9 cellular contexts compared by ENCODE assay signal in genomic region chr12:12779529-12779928, GRCh38. TPM values are rescaled to one million over a fixed set of nuclear protein-coding genes. Genes with fewer than 3 reads are reported as not detected.
DNase-seq lines count a peak whose midpoint lies in the region; ATAC-seq and TF ChIP-seq lines count a peak whose summit lies in the region.
"Had no signal": no experiment of that assay in that cellular context is flagged by ENCODE, and none has a peak within 500 bp of the region (broad histone marks: within the 10 kb centered on the region; RNA-seq: fewer than 3 reads in every experiment).

No MANE protein-coding gene starts in this region.

- no peaks in the 10 kb centered on the region; the same call in 1 of the 2 replicates for H3K27me3 Mint-ChIP-seq in HFFc6 (ENCODE audit: insufficient read depth)
- H3K27me3 Mint-ChIP-seq: central memory CD8-positive, alpha-beta T cell had no signal

- peaks cover 23% of the 10 kb centered on the region for H3K4me1 Mint-ChIP-seq in HFFc6 (ENCODE audit: low read depth)
- H3K4me1 Mint-ChIP-seq: central memory CD8-positive, alpha-beta T cell had no signal

- H3K36me3 Mint-ChIP-seq in HFFc6 (ENCODE audit: low read depth), result peaks cover 4% of the 10 kb centered on the region

- no peak for TF ChIP-seq CTCF in HFFc6 (IDR thresholded peaks at IDR 0.05)

- H3K9me3 Mint-ChIP-seq in HFFc6, result no peaks in the 10 kb centered on the region
- H3K9me3 Mint-ChIP-seq: central memory CD8-positive, alpha-beta T cell had no signal

- ATAC-seq in activated CD4-positive, CD25-positive, alpha-beta regulatory T cell treated with anti-CD3 and anti-CD28 coated beads, Interleukin-2, amount 50 U/mL, for 24 hours, result no peak
- no peak for ATAC-seq in GM21717 (IDR thresholded peaks at IDR 0.05; ENCODE audit: unreplicated experiment)

- no peak overlapping the region for H3K4me3 Mint-ChIP-seq in HFFc6
- H3K4me3 Mint-ChIP-seq: central memory CD8-positive, alpha-beta T cell had no signal

- DNase-seq in HFFc6, result peak; percentile 87
- DNase-seq in NCI-H446 (lab: John Stamatoyannopoulos, UW), result peak; percentile 25 to 73
- DNase-seq in epithelial cell of prostate (ENCODE audit: low read depth, low spot score), result peak; percentile 69
- DNase-seq in renal cortical epithelial cell (ENCODE audit: low read depth), result peak; percentile 76
- DNase-seq in pons (ENCODE audit: low spot score), result no peak
- DNase-seq in activated T-cell treated with anti-CD3 and anti-CD28 coated beads, Interleukin-2, amount 50 U/mL, for 1 hour, result no peak

- H3K27ac ChIP-seq in epithelial cell of prostate, result peak overlapping the region; percentile 4

- peak overlapping the region; percentile 44 for H3K27ac Mint-ChIP-seq in HFFc6

RNA-seq across cellular contexts. Expression of gene APOLD1, which starts 5.9 kb away (rescaled TPM):
- total RNA-seq in HFFc6 (2021; fragmentation: NEBNext Ultra II Directional; extraction: Animal tissue kit (Norgen Biotek cat#: 25700)), result 1 to 10 TPM; 5.0 to 8.6 (median 6.6) TPM
- 1.5 and 3.6 TPM in 2 replicates for total RNA-seq in renal cortical epithelial cell

RNA-seq across cellular contexts. Expression of gene DDX47, which starts 33.6 kb away (rescaled TPM):
- 10 to 100 TPM; 87.6 to 97.3 (median 94.2) TPM for total RNA-seq in HFFc6 (2021; fragmentation: NEBNext Ultra II Directional; extraction: Animal tissue kit (Norgen Biotek cat#: 25700))
- 102 and 135 TPM in 2 replicates for total RNA-seq in renal cortical epithelial cell

Comparison
In these comparisons a context has a peak if more than half of its experiments do, and no peak if none do; other contexts are left out.
1. DNase-seq: peak in HFFc6 (single experiment), NCI-H446 (2 of 2), epithelial cell of prostate (single experiment) and renal cortical epithelial cell (single experiment); none in pons (single experiment) and activated T-cell treated with anti-CD3 and anti-CD28 coated beads, Interleukin-2, amount 50 U/mL, for 1 hour (single experiment).